In the genomic region with DNA sequence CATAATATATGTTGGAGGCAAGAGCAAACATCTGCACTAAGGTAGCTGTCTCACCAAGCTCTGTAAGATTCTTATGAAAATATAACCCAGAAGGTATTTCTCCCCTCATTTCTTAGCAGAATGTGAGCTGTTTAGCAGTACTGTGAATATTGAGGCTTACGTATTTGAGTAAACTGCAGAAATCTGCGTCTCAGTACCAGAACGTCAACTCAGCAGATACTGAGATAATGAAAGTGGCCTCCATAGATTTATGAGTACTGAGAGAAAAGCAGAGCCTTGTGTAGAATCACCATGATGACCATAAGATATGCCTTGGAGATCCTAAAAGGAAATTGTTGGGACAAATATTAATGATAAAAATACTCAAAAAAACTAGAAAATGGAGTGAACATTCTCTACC, we compare ENCODE assay signal across 22 cellular contexts.
"Had no signal": no experiment of that assay in that cellular context is flagged by ENCODE, and none has a peak within 500 bp of the region (broad histone marks: within the 10 kb centered on the region; RNA-seq: fewer than 3 reads in every experiment).

No MANE protein-coding gene starts in this region.

- ATAC-seq: foreskin keratinocyte; gastroesophageal sphincter; heart right ventricle; left cardiac atrium; left lung; left ventricle myocardium superior; lower lobe of right lung; naive thymus-derived CD4-positive, alpha-beta T cell had no signal

- H3K27ac ChIP-seq: colonic mucosa, dorsolateral prefrontal cortex, esophagus muscularis mucosa, foreskin keratinocyte, gastroesophageal sphincter, heart right ventricle, left lung, lower lobe of right lung had no signal

- H3K27me3 Mint-ChIP-seq: naive thymus-derived CD4-positive, alpha-beta T cell had no signal

- H3K4me3 ChIP-seq: colonic mucosa, dorsolateral prefrontal cortex, esophagus muscularis mucosa, gastroesophageal sphincter, heart right ventricle, left lung, lower lobe of right lung had no signal

- H3K4me3 Mint-ChIP-seq: naive thymus-derived CD4-positive, alpha-beta T cell had no signal

- H3K36me3 ChIP-seq: colonic mucosa, esophagus muscularis mucosa, gastroesophageal sphincter, heart right ventricle, left lung, lower lobe of right lung had no signal

- H3K4me1 ChIP-seq: colonic mucosa, esophagus muscularis mucosa, foreskin keratinocyte, gastroesophageal sphincter, heart right ventricle, left lung, lower lobe of right lung had no signal

- FAIRE-seq: endothelial cell of umbilical vein, islet of Langerhans, keratinocyte had no signal

- DNase-seq: colonic mucosa; dermis blood vessel endothelial cell; dorsolateral prefrontal cortex; effector CD4-positive, alpha-beta T cell; effector memory CD4-positive, alpha-beta T cell; foreskin keratinocyte; glutamatergic neuron; head of caudate nucleus; heart right ventricle; hippocampal formation; left cardiac atrium; left lung; left ventricle myocardium superior; lower lobe of right lung; mesendoderm; midbrain; naive thymus-derived CD4-positive, alpha-beta T cell had no signal

- H3K27ac Mint-ChIP-seq: naive thymus-derived CD4-positive, alpha-beta T cell had no signal

- H3K9me3 ChIP-seq: colonic mucosa, esophagus muscularis mucosa, gastroesophageal sphincter, lower lobe of right lung had no signal

- H3K36me3 Mint-ChIP-seq: naive thymus-derived CD4-positive, alpha-beta T cell had no signal

- H3K27me3 ChIP-seq: colonic mucosa, dorsolateral prefrontal cortex, esophagus muscularis mucosa, foreskin keratinocyte, gastroesophageal sphincter, heart right ventricle, left lung had no signal

- H3K4me1 Mint-ChIP-seq: naive thymus-derived CD4-positive, alpha-beta T cell had no signal
